25 cellular contexts compared by ENCODE assay signal in the genomic region with DNA sequence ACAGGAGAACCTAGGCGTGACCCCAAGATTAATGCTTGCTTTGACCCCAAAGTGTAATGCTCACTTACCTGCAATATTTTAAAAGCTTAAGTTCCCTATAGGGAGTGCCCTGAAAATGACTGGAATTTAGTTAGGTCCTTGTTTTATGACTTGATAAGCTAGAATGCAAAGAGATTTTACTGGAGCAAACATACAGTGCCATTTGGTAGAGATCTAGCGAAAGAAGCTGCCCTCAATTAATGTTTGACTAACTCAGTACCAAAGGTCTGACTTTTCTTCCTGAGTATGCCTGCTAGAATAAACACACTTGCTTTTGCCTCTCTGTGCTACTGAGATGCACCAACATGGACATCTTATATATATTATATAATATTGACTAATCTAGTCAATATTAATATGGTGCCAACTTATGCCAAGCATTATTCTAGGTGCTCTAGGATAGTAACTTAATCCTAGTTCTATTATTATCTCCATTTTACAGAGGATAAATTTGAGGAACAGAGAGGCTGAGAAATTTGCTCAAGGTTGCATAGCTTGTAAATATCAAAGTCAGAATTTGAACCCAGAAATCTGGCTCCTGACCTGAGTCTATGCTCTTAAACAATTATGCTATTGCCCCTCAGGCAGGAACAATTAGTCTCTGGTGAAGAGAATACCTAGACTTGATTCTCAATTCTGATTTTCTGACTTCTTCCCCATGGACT. TPM values are rescaled to one million over a fixed set of nuclear protein-coding genes. Genes with fewer than 3 reads are reported as not detected.
DNase-seq lines count a peak whose midpoint lies in the region; ATAC-seq, FAIRE-seq and TF ChIP-seq lines count a peak whose summit lies in the region.
"Had no signal": no experiment of that assay in that cellular context is flagged by ENCODE, and none has a peak within 500 bp of the region (broad histone marks: within the 10 kb centered on the region; RNA-seq: fewer than 3 reads in every experiment).

No MANE protein-coding gene starts in this region.

- H3K4me3 Mint-ChIP-seq in Caco-2 (ENCODE audit: unreplicated experiment), result peak overlapping the region; percentile 45
- H3K4me3 Mint-ChIP-seq: activated CD4-positive, alpha-beta T cell treated with anti-CD3 and anti-CD28 coated beads, Interleukin-2, amount 10 ng/mL, durations not matched to agents 24 days and 14 days; activated naive CD8-positive, alpha-beta T cell treated with anti-CD3 and anti-CD28 coated beads, Interleukin-2, amount 50 U/mL, for 24 hours; activated T-cell treated with anti-CD3 and anti-CD28 coated beads, Interleukin-2, amount 50 U/mL, for 24 hours; naive thymus-derived CD4-positive, alpha-beta T cell; stimulated activated naive CD8-positive, alpha-beta T cell treated with anti-CD3 and anti-CD28 coated beads, Interleukin-15, amount 100 ng/mL, for 72 hours had no signal

- H3K9me3 Mint-ChIP-seq in Caco-2 (ENCODE audit: unreplicated experiment), result no peaks in the 10 kb centered on the region
- H3K9me3 Mint-ChIP-seq: activated CD4-positive, alpha-beta T cell treated with anti-CD3 and anti-CD28 coated beads, Interleukin-2, amount 10 ng/mL, durations not matched to agents 24 days and 14 days; activated naive CD8-positive, alpha-beta T cell treated with anti-CD3 and anti-CD28 coated beads, Interleukin-2, amount 50 U/mL, for 24 hours; activated T-cell treated with anti-CD3 and anti-CD28 coated beads, Interleukin-2, amount 50 U/mL, for 24 hours; naive thymus-derived CD4-positive, alpha-beta T cell; stimulated activated naive CD8-positive, alpha-beta T cell treated with anti-CD3 and anti-CD28 coated beads, Interleukin-15, amount 100 ng/mL, for 72 hours had no signal

- CTCF ChIA-PET in Caco-2 (lab: Charles Lee), result interaction anchor here (0.7 to 2.5 kb wide), 10 partner anchors 11 to 42 kb away, joined by 3 to 19 read pairs (median 6); no protein-coding TSS in a partner anchor

- DNase-seq in Caco-2 (peak in 1 of 2 experiments; percentile 74), RCC 7860 (ENCODE audit: low spot score) (peak; percentile 49), left lobe of liver (ENCODE audit: low spot score) (no peak), renal cortical epithelial cell (ENCODE audit: low read depth) (peak; percentile 76), cardiac septum (ENCODE audit: low spot score) (no peak)
- no peak for DNase-seq in activated naive CD4-positive, alpha-beta T cell (lab: John Stamatoyannopoulos, UW)
- DNase-seq: activated CD4-positive, alpha-beta T cell treated with anti-CD3 and anti-CD28 coated beads, Interleukin-2, amount 10 ng/mL, durations not matched to agents 24 days and 14 days; activated gamma-delta T cell; activated naive CD8-positive, alpha-beta T cell treated with anti-CD3 and anti-CD28 coated beads, Interleukin-2, amount 50 U/mL, for 24 hours; activated T-cell treated with anti-CD3 and anti-CD28 coated beads, Interleukin-2, amount 50 U/mL, for 24 hours; DND-41; effector CD8-positive, alpha-beta T cell; islet precursor cell; naive thymus-derived CD4-positive, alpha-beta T cell; NCI-H1092 treated with DMSO at 0.1 percent for 48 hours; NCI-H187 treated with DMSO at 0.1 percent for 48 hours; NCI-H526 treated with DMSO at 0.1 percent for 48 hours; occipital lobe; Peyer's patch; stimulated activated naive CD8-positive, alpha-beta T cell treated with anti-CD3 and anti-CD28 coated beads, Interleukin-15, amount 100 ng/mL, for 72 hours; T1000; thyroid gland had no signal

- no peaks in the 10 kb centered on the region for H3K27me3 ChIP-seq in Caco-2 (replicated peaks; ENCODE audit: control insufficient read depth, insufficient read depth, low read length)
- H3K27me3 ChIP-seq: BLaER1 treated with 17β-estradiol and CSF1 and Interleukin-3, amounts not matched to agents 10 nM and 100 nM; Peyer's patch; thyroid gland had no signal

- POLR2A ChIA-PET in Caco-2 (lab: Charles Lee), result interaction anchor here (0.6 to 5.2 kb wide), 6 partner anchors 14 to 62 kb away, joined by 3 to 80 read pairs (median 9); a partner anchor contains a TSS

- H3K4me1 Mint-ChIP-seq in Caco-2 (ENCODE audit: low read depth, unreplicated experiment), result peaks cover 59% of the 10 kb centered on the region

- H3K4me1 ChIP-seq in Caco-2, result peaks cover 92% of the 10 kb centered on the region

- ATAC-seq in left lobe of liver (peak; percentile 97), HG02642 (IDR thresholded peaks at IDR 0.05; ENCODE audit: poor library complexity, unreplicated experiment) (no peak), GM19467 (IDR thresholded peaks at IDR 0.05; ENCODE audit: unreplicated experiment) (no peak)
- ATAC-seq: activated naive CD8-positive, alpha-beta T cell treated with anti-CD3 and anti-CD28 coated beads, Interleukin-2, amount 50 U/mL, for 24 hours; naive thymus-derived CD4-positive, alpha-beta T cell; stimulated activated naive CD8-positive, alpha-beta T cell treated with anti-CD3 and anti-CD28 coated beads, Interleukin-15, amount 100 ng/mL, for 72 hours had no signal

- intact Hi-C loops in Caco-2 (cut with micrococcal nuclease; ENCODE audit: unreplicated experiment), result loop anchor here (1.0 kb wide), 1 partner anchor 17 kb away; no protein-coding TSS in a partner anchor
- intact Hi-C loops in cardiac septum (cut with DNase I), result no loop called here

- no peak for TF ChIP-seq CTCF in Caco-2 (IDR thresholded peaks at IDR 0.05; ENCODE audit: insufficient read depth in 1 of 2, low read depth in 1 of 2, low read length in 1 of 2, severe bottlenecking in 1 of 2, unreplicated experiment in 1 of 2)

- H3K36me3 ChIP-seq in Caco-2 (ENCODE audit: control insufficient read depth, insufficient read depth, low read length), result no peaks in the 10 kb centered on the region
- H3K36me3 ChIP-seq: Peyer's patch, thyroid gland had no signal

- H3K36me3 Mint-ChIP-seq in Caco-2 (ENCODE audit: insufficient read depth, unreplicated experiment), result peaks cover 54% of the 10 kb centered on the region

- no peak overlapping the region for H3K4me3 ChIP-seq in Caco-2 (ENCODE audit: low read depth, low read length)
- H3K4me3 ChIP-seq: BLaER1 treated with 17β-estradiol and CSF1 and Interleukin-3, amounts not matched to agents 10 nM and 100 nM; Peyer's patch; thyroid gland had no signal

- H3K27ac Mint-ChIP-seq in Caco-2 (ENCODE audit: unreplicated experiment), result peak overlapping the region; percentile 74
- H3K27ac Mint-ChIP-seq: activated CD4-positive, alpha-beta T cell treated with anti-CD3 and anti-CD28 coated beads, Interleukin-2, amount 10 ng/mL, durations not matched to agents 24 days and 14 days; activated naive CD8-positive, alpha-beta T cell treated with anti-CD3 and anti-CD28 coated beads, Interleukin-2, amount 50 U/mL, for 24 hours; activated T-cell treated with anti-CD3 and anti-CD28 coated beads, Interleukin-2, amount 50 U/mL, for 24 hours; naive thymus-derived CD4-positive, alpha-beta T cell; stimulated activated naive CD8-positive, alpha-beta T cell treated with anti-CD3 and anti-CD28 coated beads, Interleukin-15, amount 100 ng/mL, for 72 hours had no signal

- peak; percentile 91 for FAIRE-seq in RCC 7860 (lab: Jason Lieb, UNC)

- BruUV-seq in Caco-2 (replicated peaks; lab: Mats Ljungman, UMichigan), result TSS peak; percentile 74

- no peaks in the 10 kb centered on the region for H3K27me3 Mint-ChIP-seq in Caco-2 (ENCODE audit: insufficient read depth, unreplicated experiment)
- H3K27me3 Mint-ChIP-seq: activated T-cell treated with anti-CD3 and anti-CD28 coated beads, Interleukin-2, amount 50 U/mL, for 24 hours had no signal

- H3K9me3 ChIP-seq in Caco-2, result no peaks in the 10 kb centered on the region
- H3K9me3 ChIP-seq: BLaER1 treated with 17β-estradiol and CSF1 and Interleukin-3, amounts not matched to agents 10 nM and 100 nM; Peyer's patch; thyroid gland had no signal

RNA-seq across cellular contexts. Expression of a gene that starts 18.2 kb away (rescaled TPM):
- 2,143 and 2,154 TPM in 2 replicates for total RNA-seq in Caco-2 (2022)
- total RNA-seq in left lobe of liver, result 45.0 TPM
- total RNA-seq in renal cortical epithelial cell, result 221 and 239 TPM in 2 replicates
- total RNA-seq in cardiac septum, result 131 TPM

Comparison
In these comparisons a context has a peak if more than half of its experiments do, and no peak if none do; other contexts are left out.
1. DNase-seq: peak in RCC 7860 (single experiment) and renal cortical epithelial cell (single experiment); none in left lobe of liver (single experiment), cardiac septum (single experiment) and activated naive CD4-positive, alpha-beta T cell (0 of 4).